ENCODE assay signal across 16 cellular contexts in genomic region chr7:55081067-55081853, GRCh38.
DNase-seq lines count a peak whose midpoint lies in the region; ATAC-seq, FAIRE-seq and TF ChIP-seq lines count a peak whose summit lies in the region.
"Had no signal": no experiment of that assay in that cellular context is flagged by ENCODE, and none has a peak within 500 bp of the region (broad histone marks: within the 10 kb centered on the region; RNA-seq: fewer than 3 reads in every experiment).

No MANE protein-coding gene starts in this region.

- peaks cover 1% of the 10 kb centered on the region for H3K4me1 Mint-ChIP-seq in activated CD4-positive, alpha-beta memory T cell treated with anti-CD3 and anti-CD28 coated beads for 36 hours (ENCODE audit: low read depth)
- H3K4me1 Mint-ChIP-seq in activated CD4-positive, alpha-beta T cell treated with anti-CD3 and anti-CD28 coated beads for 36 hours: peaks cover 4% of the 10 kb centered on the region

- CTCF ChIA-PET in activated CD4-positive, alpha-beta memory T cell treated with anti-CD3 and anti-CD28 coated beads for 36 hours (lab: Charles Lee): no interaction called here
- CTCF ChIA-PET in activated CD4-positive, alpha-beta T cell treated with anti-CD3 and anti-CD28 coated beads for 36 hours (lab: Charles Lee): interaction anchor here (0.6 kb wide), 1 partner anchor 30 kb away, joined by 3 read pairs; no protein-coding TSS in a partner anchor

- H3K9me3 ChIP-seq in adipocyte (ENCODE audit: control insufficient read depth, low read length) (no peaks in the 10 kb centered on the region), skeletal muscle tissue (ENCODE audit: control insufficient read depth in 3 of 3, low read length in 3 of 3) (no peaks in the 10 kb centered on the region)
- H3K9me3 ChIP-seq: BLaER1 treated with 17β-estradiol and CSF1 and Interleukin-3, amounts not matched to agents 10 nM and 100 nM had no signal

- no peak for ATAC-seq in activated CD4-positive, alpha-beta T cell treated with anti-CD3 and anti-CD28 coated beads for 36 hours
- ATAC-seq: foreskin keratinocyte had no signal

- H3K4me3 Mint-ChIP-seq in activated CD4-positive, alpha-beta memory T cell treated with anti-CD3 and anti-CD28 coated beads for 36 hours: no peak overlapping the region
- H3K4me3 Mint-ChIP-seq in activated CD4-positive, alpha-beta T cell treated with anti-CD3 and anti-CD28 coated beads for 36 hours: no peak overlapping the region

- H3K4me1 ChIP-seq in adipocyte (ENCODE audit: control insufficient read depth, insufficient read depth, low read length) (peaks cover 48% of the 10 kb centered on the region), skeletal muscle tissue (ENCODE audit: control insufficient read depth in 3 of 3, insufficient read depth in 3 of 3, low read length in 3 of 3) (peaks cover 19 to 45% (median 31%) of the 10 kb centered on the region in 3 donors)

- TF ChIP-seq POLR2A in GM12891 (IDR thresholded peaks at IDR 0.05; ENCODE audit: low read depth, low read length): no peak

- peak overlapping the region; percentile 16 for H3K27ac ChIP-seq in skeletal muscle tissue (ENCODE audit: low read depth, low read length)
- H3K27ac ChIP-seq: BLaER1 treated with 17β-estradiol and CSF1 and Interleukin-3, amounts not matched to agents 10 nM and 100 nM had no signal

- H3K27me3 ChIP-seq in adipocyte (replicated peaks; ENCODE audit: control insufficient read depth, insufficient read depth, low read length): no peaks in the 10 kb centered on the region
- peaks cover 0 to 2% (median 0%) of the 10 kb centered on the region in 3 donors for H3K27me3 ChIP-seq in skeletal muscle tissue (ENCODE audit: control insufficient read depth in 3 of 3, insufficient read depth in 3 of 3, low read length in 3 of 3)
- H3K27me3 ChIP-seq: foreskin keratinocyte had no signal

- FAIRE-seq in GM12891 (lab: Jason Lieb, UNC): peak; percentile 9

- no peak for DNase-seq in GM12891 (ENCODE audit: insufficient read length, low spot score)
- DNase-seq in adipocyte (ENCODE audit: low read depth): peak; percentile 7
- DNase-seq in left kidney (ENCODE audit: low read depth, low spot score): peak; percentile 52
- no peak for DNase-seq in SIG-M5 (lab: John Stamatoyannopoulos, UW)
- no peak for DNase-seq in activated CD4-positive, alpha-beta memory T cell treated with anti-CD3 and anti-CD28 coated beads for 36 hours
- DNase-seq in activated CD4-positive, alpha-beta T cell treated with anti-CD3 and anti-CD28 coated beads for 36 hours: no peak
- DNase-seq in stimulated activated CD4-positive, alpha-beta T cell treated with anti-CD3 and anti-CD28 coated beads, Interleukin-2, amount 100 ng/mL, for 24 hours: no peak
- DNase-seq: activated CD4-positive, alpha-beta T cell treated with anti-CD3 and anti-CD28 coated beads, Interleukin-2, amount 50 U/mL, for 1 hour; activated gamma-delta T cell treated with Interleukin-2 at 50 U/mL for 16 hours; foreskin keratinocyte; NCI-H524 treated with DMSO at 0.1 percent for 48 hours; posterior cingulate gyrus; SW 1271 had no signal

- H3K36me3 Mint-ChIP-seq in activated CD4-positive, alpha-beta memory T cell treated with anti-CD3 and anti-CD28 coated beads for 36 hours: no peaks in the 10 kb centered on the region
- no peaks in the 10 kb centered on the region for H3K36me3 Mint-ChIP-seq in activated CD4-positive, alpha-beta T cell treated with anti-CD3 and anti-CD28 coated beads for 36 hours (ENCODE audit: low read depth)

- peak overlapping the region; percentile 38 for H3K9ac ChIP-seq in adipocyte (ENCODE audit: low read length)
- no peak overlapping the region for H3K9ac ChIP-seq in skeletal muscle tissue (ENCODE audit: low read depth in 1 of 3, low read length in 3 of 3)
- H3K9ac ChIP-seq: BLaER1 treated with 17β-estradiol and CSF1 and Interleukin-3, amounts not matched to agents 10 nM and 100 nM had no signal

- H3K36me3 ChIP-seq in adipocyte (ENCODE audit: control insufficient read depth, insufficient read depth, low read length, severe bottlenecking) (peaks cover 5% of the 10 kb centered on the region), skeletal muscle tissue (ENCODE audit: control insufficient read depth in 3 of 3, insufficient read depth in 3 of 3, low read length in 3 of 3) (no peaks in the 10 kb centered on the region)
- H3K36me3 ChIP-seq: BLaER1 treated with 17β-estradiol and CSF1 and Interleukin-3, amounts not matched to agents 10 nM and 100 nM had no signal

- no peaks in the 10 kb centered on the region for H3K9me3 Mint-ChIP-seq in activated CD4-positive, alpha-beta memory T cell treated with anti-CD3 and anti-CD28 coated beads for 36 hours
- H3K9me3 Mint-ChIP-seq in activated CD4-positive, alpha-beta T cell treated with anti-CD3 and anti-CD28 coated beads for 36 hours (ENCODE audit: low read depth): no peaks in the 10 kb centered on the region

- POLR2A ChIA-PET in activated CD4-positive, alpha-beta memory T cell treated with anti-CD3 and anti-CD28 coated beads for 36 hours (lab: Charles Lee): no interaction called here
- POLR2A ChIA-PET in activated CD4-positive, alpha-beta T cell treated with anti-CD3 and anti-CD28 coated beads for 36 hours (lab: Charles Lee): no interaction called here

- intact Hi-C loops in activated CD4-positive, alpha-beta memory T cell treated with anti-CD3 and anti-CD28 coated beads for 36 hours (cut with micrococcal nuclease): loop anchor here (10.0 kb wide), 1 partner anchor 174 kb away; no protein-coding TSS in a partner anchor
- intact Hi-C loops in activated CD4-positive, alpha-beta T cell treated with anti-CD3 and anti-CD28 coated beads for 36 hours (cut with DNase I, micrococcal nuclease): no loop called here

- H3K27me3 Mint-ChIP-seq in activated CD4-positive, alpha-beta memory T cell treated with anti-CD3 and anti-CD28 coated beads for 36 hours: peaks cover 9% of the 10 kb centered on the region
- peaks cover 18% of the 10 kb centered on the region for H3K27me3 Mint-ChIP-seq in activated CD4-positive, alpha-beta T cell treated with anti-CD3 and anti-CD28 coated beads for 36 hours

- H3K27ac Mint-ChIP-seq in activated CD4-positive, alpha-beta memory T cell treated with anti-CD3 and anti-CD28 coated beads for 36 hours: no peak overlapping the region
- no peak overlapping the region for H3K27ac Mint-ChIP-seq in activated CD4-positive, alpha-beta T cell treated with anti-CD3 and anti-CD28 coated beads for 36 hours

- peak overlapping the region; percentile 4 for H3K4me3 ChIP-seq in adipocyte (ENCODE audit: low read length)
- H3K4me3 ChIP-seq in skeletal muscle tissue (ENCODE audit: low read length in 3 of 3): no peak overlapping the region
- H3K4me3 ChIP-seq: BLaER1 treated with 17β-estradiol and CSF1 and Interleukin-3, amounts not matched to agents 10 nM and 100 nM; lung had no signal

TF ChIP-seq in GM12891, 5 proteins besides CTCF, POLR2A, EP300 and RAD21:
- TF ChIP-seq SPI1 (IDR thresholded peaks at IDR 0.05; ENCODE audit: low read depth, low read length) (no peak), TAF1 (IDR thresholded peaks at IDR 0.05; ENCODE audit: low read depth, low read length) (no peak), PAX5 (IDR thresholded peaks at IDR 0.05; ENCODE audit: insufficient read depth, low read length, severe bottlenecking) (no peak), POU2F2 (IDR thresholded peaks at IDR 0.05; ENCODE audit: low read depth, low read length) (no peak), POLR2AphosphoS5 (IDR thresholded peaks at IDR 0.05; ENCODE audit: low read depth, low read length) (no peak)

Comparison
In these comparisons a context has a peak if more than half of its experiments do, and no peak if none do; other contexts are left out.
1. DNase-seq: peak in adipocyte (single experiment) and left kidney (single experiment); none in GM12891 (single experiment), SIG-M5 (single experiment), activated CD4-positive, alpha-beta memory T cell treated with anti-CD3 and anti-CD28 coated beads for 36 hours (single experiment), activated CD4-positive, alpha-beta T cell treated with anti-CD3 and anti-CD28 coated beads for 36 hours (single experiment) and stimulated activated CD4-positive, alpha-beta T cell treated with anti-CD3 and anti-CD28 coated beads, Interleukin-2, amount 100 ng/mL, for 24 hours (0 of 2).